20 cellular contexts compared by ENCODE assay signal in the genomic region with DNA sequence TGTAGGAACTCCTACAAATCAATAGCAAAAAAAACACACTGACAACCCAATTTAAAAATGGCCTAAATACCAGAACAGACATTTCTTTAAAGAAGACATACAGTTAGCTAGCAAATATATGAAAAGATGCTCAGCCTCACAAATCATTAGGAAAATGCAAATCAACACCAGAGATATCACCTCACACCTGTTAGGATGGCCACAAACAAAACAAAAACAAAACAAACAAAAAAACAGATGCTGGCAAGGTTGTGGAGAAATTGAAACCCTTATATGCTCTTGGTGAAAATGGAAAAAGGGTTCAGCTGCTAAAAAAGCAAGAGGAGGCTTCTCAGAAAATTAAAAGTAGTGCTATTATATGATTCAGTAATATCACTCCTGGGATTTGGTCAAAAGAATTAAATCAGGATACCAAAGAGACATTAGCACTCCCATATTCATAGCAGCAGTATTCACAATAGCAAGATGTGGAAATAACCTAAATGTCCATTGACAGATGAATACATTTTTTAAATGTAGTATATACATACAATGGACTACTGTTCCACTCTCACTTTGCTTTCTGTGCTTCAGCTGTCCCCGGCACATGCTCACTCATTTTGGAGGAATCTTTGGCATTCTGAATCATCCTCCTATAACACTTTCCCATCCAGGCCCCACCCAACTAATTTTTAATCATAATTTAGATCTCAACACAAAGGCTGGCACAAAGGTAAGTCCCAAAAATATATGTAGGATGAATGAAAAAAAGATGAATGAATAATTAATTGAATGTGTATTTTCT.
DNase-seq lines count a peak whose midpoint lies in the region; TF ChIP-seq lines count a peak whose summit lies in the region.
"Had no signal": no experiment of that assay in that cellular context is flagged by ENCODE, and none has a peak within 500 bp of the region (broad histone marks: within the 10 kb centered on the region; RNA-seq: fewer than 3 reads in every experiment).

No MANE protein-coding gene starts in this region.

- 31% methylated on average over 1 of the region's 1 CpG for WGBS in SK-N-SH (ENCODE audit: low lambda C conversion rate)

- no peak overlapping the region for H2AFZ ChIP-seq in SK-N-SH (ENCODE audit: low read depth)

- CTCF ChIA-PET in SK-N-SH (lab: Yijun Ruan, JAX): interaction anchor here (0.7 kb wide), 1 partner anchor 72 kb away, joined by 3 read pairs; no protein-coding TSS in a partner anchor
- CTCF ChIA-PET in CD4-positive, alpha-beta memory T cell (lab: Charles Lee; ENCODE audit: partially characterized antibody): no interaction called here

- peaks cover 21% of the 10 kb centered on the region for H3K4me1 Mint-ChIP-seq in HFFc6 (ENCODE audit: low read depth)
- no peaks in the 10 kb centered on the region for H3K4me1 Mint-ChIP-seq in CD4-positive, alpha-beta memory T cell
- H3K4me1 Mint-ChIP-seq: IgD-negative memory B cell, memory B cell, T-cell, WTC11 had no signal

- TF ChIP-seq EP300 in SK-N-SH (IDR thresholded peaks at IDR 0.05; ENCODE audit: borderline replicate concordance in 1 of 2, low read depth in 1 of 2, low read length in 1 of 2): peak in 1 of 2 experiments; percentile 34; a peak in 1 of 4 replicates

- H3K9ac ChIP-seq in SK-N-SH: peak overlapping the region; percentile 9; the same call in 1 of the 2 replicates

- H3K4me1 ChIP-seq in SK-N-SH (ENCODE audit: control insufficient read depth in 1 of 2, insufficient read depth in 2 of 2, low read depth in 1 of 2, low read length in 1 of 2): peaks cover 0 to 13% of the 10 kb centered on the region in 2 experiments; a peak in 2 of 4 replicates
- no peaks in the 10 kb centered on the region for H3K4me1 ChIP-seq in CD4-positive, alpha-beta memory T cell (ENCODE audit: insufficient read depth, low read length)
- H3K4me1 ChIP-seq in Peyer's patch: no peaks in the 10 kb centered on the region
- H3K4me1 ChIP-seq: tibial artery had no signal

- POLR2A ChIA-PET in SK-N-SH (lab: Yijun Ruan, JAX): no interaction called here
- POLR2A ChIA-PET in CD4-positive, alpha-beta memory T cell (lab: Charles Lee; ENCODE audit: partially characterized antibody): no interaction called here

- H3K4me2 ChIP-seq in SK-N-SH: peak overlapping the region; percentile 50; the same call in 1 of the 2 replicates

- H3K9me3 ChIP-seq in SK-N-SH (no peaks in the 10 kb centered on the region), Peyer's patch (no peaks in the 10 kb centered on the region)
- H3K9me3 ChIP-seq in CD4-positive, alpha-beta memory T cell (ENCODE audit: control insufficient read depth in 1 of 2, low read length in 2 of 2): no peaks in the 10 kb centered on the region
- H3K9me3 ChIP-seq: tibial artery had no signal

- H3K27ac ChIP-seq in SK-N-SH (ENCODE audit: low read depth in 2 of 2, low read length in 1 of 2) (peak overlapping the region in 1 of 2 experiments; percentile 48; a peak in 2 of 4 replicates), Peyer's patch (no peak overlapping the region)
- no peak overlapping the region for H3K27ac ChIP-seq in CD4-positive, alpha-beta memory T cell (ENCODE audit: low read depth, low read length)
- H3K27ac ChIP-seq: tibial artery had no signal

- TF ChIP-seq RAD21 in SK-N-SH (IDR thresholded peaks at IDR 0.05; ENCODE audit: low read length): no peak

- intact Hi-C loops in CD4-positive, alpha-beta memory T cell (cut with micrococcal nuclease): no loop called here

- no peaks in the 10 kb centered on the region for H3K79me2 ChIP-seq in SK-N-SH (ENCODE audit: insufficient read depth)

- no peaks in the 10 kb centered on the region for H3K9me3 Mint-ChIP-seq in HFFc6
- peaks cover 0 to 12% (median 6%) of the 10 kb centered on the region in 8 donors for H3K9me3 Mint-ChIP-seq in CD4-positive, alpha-beta memory T cell
- H3K9me3 Mint-ChIP-seq: neural crest cell, WTC11 had no signal

- TF ChIP-seq POLR2A in Peyer's patch (IDR thresholded peaks at IDR 0.05): no peak

- H3K9me2 ChIP-seq in SK-N-SH: no peaks in the 10 kb centered on the region

- H3K4me3 ChIP-seq in SK-N-SH (ENCODE audit: low read depth in 2 of 2, low read length in 1 of 2): no peak overlapping the region
- H3K4me3 ChIP-seq in foreskin fibroblast (ENCODE audit: low read depth in 1 of 2, low read length in 2 of 2): no peak overlapping the region
- no peak overlapping the region for H3K4me3 ChIP-seq in CD4-positive, alpha-beta memory T cell (ENCODE audit: low read length in 2 of 2)
- H3K4me3 ChIP-seq in Peyer's patch: no peak overlapping the region
- H3K4me3 ChIP-seq: tibial artery had no signal

- H3K27ac Mint-ChIP-seq in HFFc6: peak overlapping the region; percentile 48; the same call in 1 of the 2 replicates
- no peak overlapping the region for H3K27ac Mint-ChIP-seq in CD4-positive, alpha-beta memory T cell
- H3K27ac Mint-ChIP-seq: IgD-negative memory B cell, memory B cell, T-cell, WTC11 had no signal

- H3K4me3 Mint-ChIP-seq in HFFc6: peak overlapping the region; percentile 30; the same call in 1 of the 2 replicates
- H3K4me3 Mint-ChIP-seq in CD4-positive, alpha-beta memory T cell: no peak overlapping the region
- H3K4me3 Mint-ChIP-seq: IgD-negative memory B cell, memory B cell, neural crest cell, T-cell, WTC11 had no signal

- no peaks in the 10 kb centered on the region for H3K27me3 Mint-ChIP-seq in HFFc6 (ENCODE audit: insufficient read depth)
- H3K27me3 Mint-ChIP-seq in CD4-positive, alpha-beta memory T cell: no peaks in the 10 kb centered on the region
- H3K27me3 Mint-ChIP-seq: IgD-negative memory B cell, memory B cell, T-cell had no signal

- peaks cover 10% of the 10 kb centered on the region for H3F3A ChIP-seq in SK-N-SH (replicated peaks; ENCODE audit: insufficient read depth)

- no peaks in the 10 kb centered on the region for H3K36me3 Mint-ChIP-seq in HFFc6 (ENCODE audit: low read depth)
- no peaks in the 10 kb centered on the region for H3K36me3 Mint-ChIP-seq in CD4-positive, alpha-beta memory T cell
- H3K36me3 Mint-ChIP-seq: IgD-negative memory B cell, memory B cell, T-cell, WTC11 had no signal

- H3K27me3 ChIP-seq in SK-N-SH (ENCODE audit: insufficient read depth): no peaks in the 10 kb centered on the region
- H3K27me3 ChIP-seq in CD4-positive, alpha-beta memory T cell (ENCODE audit: insufficient read depth, low read length): no peaks in the 10 kb centered on the region
- no peaks in the 10 kb centered on the region for H3K27me3 ChIP-seq in Peyer's patch
- H3K27me3 ChIP-seq: tibial artery had no signal

- TF ChIP-seq CTCF in HFFc6 (IDR thresholded peaks at IDR 0.05): no peak
- no peak for TF ChIP-seq CTCF in SK-N-SH (IDR thresholded peaks at IDR 0.05)
- TF ChIP-seq CTCF in foreskin fibroblast (IDR thresholded peaks at IDR 0.05; ENCODE audit: low read depth, low read length): no peak
- TF ChIP-seq CTCF in Peyer's patch (IDR thresholded peaks at IDR 0.05): no peak

- peak; percentile 8 for DNase-seq in AG08396 (ENCODE audit: low spot score)
- peak; percentile 4 for DNase-seq in HFFc6
- DNase-seq in SK-N-SH: no peak
- DNase-seq in foreskin fibroblast: peak; percentile 53 to 76
- DNase-seq in CD4-positive, alpha-beta memory T cell: no peak
- DNase-seq in dedifferentiated amniotic fluid mesenchymal stem cell (ENCODE audit: extremely low spot score): no peak
- DNase-seq in CD1c-positive myeloid dendritic cell (ENCODE audit: extremely low spot score): no peak
- no peak for DNase-seq in Peyer's patch
- DNase-seq: activated effector memory CD4-positive, alpha-beta T cell treated with anti-CD3 and anti-CD28 coated beads, Interleukin-2, amount 50 U/mL, for 16 hours; anterior cingulate cortex; GOT3; NCI-H1105; right cardiac atrium; stimulated activated CD4-positive, alpha-beta T cell treated with anti-CD3 and anti-CD28 coated beads, Interleukin-4, amount 100 ng/mL, for 4 hours; T-cell; tibial artery had no signal

- peaks cover 0 to 20% of the 10 kb centered on the region in 2 experiments for H3K36me3 ChIP-seq in SK-N-SH (replicated peaks in 1 of 2; ENCODE audit: control insufficient read depth in 1 of 2, insufficient read depth in 2 of 2, low read length in 1 of 2)
- no peaks in the 10 kb centered on the region for H3K36me3 ChIP-seq in CD4-positive, alpha-beta memory T cell (ENCODE audit: insufficient read depth, low read length)
- no peaks in the 10 kb centered on the region for H3K36me3 ChIP-seq in Peyer's patch
- H3K36me3 ChIP-seq: tibial artery had no signal

- no peaks in the 10 kb centered on the region for H4K20me1 ChIP-seq in SK-N-SH (ENCODE audit: insufficient read depth)

TF ChIP-seq in SK-N-SH, 30 proteins besides CTCF, POLR2A, EP300 and RAD21 (continues in another document):
- TF ChIP-seq GABPA (IDR thresholded peaks at IDR 0.05; ENCODE audit: low read depth) (no peak), CHD2 (IDR thresholded peaks at IDR 0.05; ENCODE audit: low read length, partially characterized antibody) (no peak), NRF1 (IDR thresholded peaks at IDR 0.05; ENCODE audit: low read depth, low read length) (no peak), NFIC (IDR thresholded peaks at IDR 0.05; ENCODE audit: borderline replicate concordance) (no peak), FOXJ3 (CRISPR knock-in tag; IDR thresholded peaks at IDR 0.05) (no peak), GATA2 (CRISPR knock-in tag; IDR thresholded peaks at IDR 0.05) (no peak), MEF2A (IDR thresholded peaks at IDR 0.05; ENCODE audit: borderline replicate concordance, low read depth) (no peak), MXI1 (IDR thresholded peaks at IDR 0.05; ENCODE audit: low read depth, low read length) (no peak), TEAD4 (IDR thresholded peaks at IDR 0.05; ENCODE audit: borderline replicate concordance, insufficient read depth) (no peak), SIN3A (IDR thresholded peaks at IDR 0.05; ENCODE audit: borderline replicate concordance, low read depth, low read length) (no peak), EZH2phosphoT487 (IDR thresholded peaks at IDR 0.05; ENCODE audit: borderline replicate concordance, low read depth) (no peak), RXRA (IDR thresholded peaks at IDR 0.05; ENCODE audit: borderline replicate concordance, low read depth) (no peak), YY1 (IDR thresholded peaks at IDR 0.05; ENCODE audit: low read depth) (no peak), FOSL2 (IDR thresholded peaks at IDR 0.05; ENCODE audit: borderline replicate concordance, low read depth) (peak; percentile 50; the same call in 1 of the 2 replicates)
- TF ChIP-seq, protein P1, sequence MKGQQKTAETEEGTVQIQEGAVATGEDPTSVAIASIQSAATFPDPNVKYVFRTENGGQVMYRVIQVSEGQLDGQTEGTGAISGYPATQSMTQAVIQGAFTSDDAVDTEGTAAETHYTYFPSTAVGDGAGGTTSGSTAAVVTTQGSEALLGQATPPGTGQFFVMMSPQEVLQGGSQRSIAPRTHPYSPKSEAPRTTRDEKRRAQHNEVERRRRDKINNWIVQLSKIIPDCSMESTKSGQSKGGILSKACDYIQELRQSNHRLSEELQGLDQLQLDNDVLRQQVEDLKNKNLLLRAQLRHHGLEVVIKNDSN (IDR thresholded peaks at IDR 0.05; ENCODE audit: borderline replicate concordance, low read depth): no peak

Comparison
In these comparisons a context has a peak if more than half of its experiments do, and no peak if none do; other contexts are left out.
1. DNase-seq: peak in AG08396 (single experiment), HFFc6 (single experiment) and foreskin fibroblast (2 of 2); none in SK-N-SH (single experiment), CD4-positive, alpha-beta memory T cell (0 of 5), dedifferentiated amniotic fluid mesenchymal stem cell (single experiment), CD1c-positive myeloid dendritic cell (single experiment) and Peyer's patch (0 of 3).